In genomic region chr2:156697906-156698305, GRCh38 we compare ENCODE assay signal across 3 cellular contexts.
"Had no signal": no experiment of that assay in that cellular context is flagged by ENCODE, and none has a peak within 500 bp of the region (broad histone marks: within the 10 kb centered on the region; RNA-seq: fewer than 3 reads in every experiment).

No MANE protein-coding gene starts in this region.

- DNase-seq: GDM1, GF-D8 had no signal

- H3K4me3 ChIP-seq: GM12878 had no signal
